1 cellular context compared by ENCODE assay signal in genomic region chr22:40206561-40206960, GRCh38.
TF ChIP-seq lines count a peak whose summit lies in the region.

No MANE protein-coding gene starts in this region.

TF ChIP-seq in WTC11, 78 proteins besides CTCF, POLR2A, EP300 and RAD21 (continued from another document):
- TF ChIP-seq ZMAT4 (CRISPR knock-in tag; IDR thresholded peaks at IDR 0.05) (no peak), CDX4 (CRISPR knock-in tag; IDR thresholded peaks at IDR 0.05; ENCODE audit: borderline replicate concordance) (no peak), ZNF671 (CRISPR knock-in tag; IDR thresholded peaks at IDR 0.05) (no peak)
